12 cellular contexts compared by ENCODE assay signal in the genomic region with DNA sequence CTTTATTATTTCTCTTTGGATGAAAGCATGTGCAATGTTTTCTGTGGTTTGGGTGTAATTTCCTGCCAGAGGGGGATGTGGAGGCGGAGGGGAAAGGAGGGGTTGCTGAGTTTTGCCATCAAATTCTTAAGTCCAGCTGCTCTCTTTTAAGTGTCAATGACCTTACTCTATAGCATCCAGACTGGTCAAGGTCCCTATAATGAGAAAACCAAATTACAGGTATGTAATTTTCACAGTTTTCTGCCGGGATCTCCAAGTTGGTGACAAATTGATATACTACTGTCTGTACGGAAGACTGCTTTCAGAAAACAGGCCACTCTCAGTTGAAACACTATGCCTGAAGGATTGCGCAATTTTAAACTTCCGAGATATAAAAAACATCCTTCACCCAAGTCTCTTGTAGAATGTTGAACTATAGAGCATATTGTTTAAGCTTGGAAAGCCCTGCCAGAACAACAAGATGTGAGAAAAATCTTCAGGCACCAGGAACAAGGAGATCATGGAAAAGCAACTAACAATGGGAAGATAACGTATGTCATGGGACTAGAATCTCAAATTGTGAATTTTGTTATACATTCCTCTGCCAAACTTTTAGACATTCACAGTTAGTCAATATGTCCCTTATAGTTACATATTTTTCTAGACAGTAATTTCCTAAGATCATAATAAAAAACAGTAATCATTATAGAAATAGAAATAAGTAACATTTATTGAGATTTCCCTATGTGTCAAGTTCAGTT.
DNase-seq lines count a peak whose midpoint lies in the region; ATAC-seq, FAIRE-seq and TF ChIP-seq lines count a peak whose summit lies in the region.
"Had no signal": no experiment of that assay in that cellular context is flagged by ENCODE, and none has a peak within 500 bp of the region (broad histone marks: within the 10 kb centered on the region; RNA-seq: fewer than 3 reads in every experiment).

No MANE protein-coding gene starts in this region.

- DNase-seq in NOMO-1 (lab: John Stamatoyannopoulos, UW; ENCODE audit: unreplicated experiment in 2 of 2) = peak; percentile 35 to 77
- no peak for DNase-seq in NOMO-1 treated with dmso at 0.1 percent for 144 hours (lab: John Stamatoyannopoulos, UW; ENCODE audit: unreplicated experiment)
- peak; percentile 4 for DNase-seq in T-helper 22 cell (ENCODE audit: low read depth)
- DNase-seq in central memory CD8-positive, alpha-beta T cell (ENCODE audit: low spot score in 2 of 2) = no peak
- peak; percentile 38 for DNase-seq in small intestine
- no peak for DNase-seq in NCI-H510A treated with DMSO at 0.1 percent for 48 hours (lab: John Stamatoyannopoulos, UW)
- no peak for DNase-seq in progenitor cell of endocrine pancreas (ENCODE audit: low spot score, unreplicated experiment)
- DNase-seq: anterior cingulate cortex, NCI-H524 treated with DMSO at 0.1 percent for 48 hours had no signal

- peak overlapping the region; percentile 79 for H3K27ac Mint-ChIP-seq in central memory CD8-positive, alpha-beta T cell (ENCODE audit: low read depth)
- H3K27ac Mint-ChIP-seq in progenitor cell of endocrine pancreas = no peak overlapping the region

- 40 to 70% (median 69%) methylated on average over 6 of the region's 6 CpGs for WGBS in small intestine, 3 donors

- no peak for TF ChIP-seq CTCF in progenitor cell of endocrine pancreas (IDR thresholded peaks at IDR 0.05; ENCODE audit: unreplicated experiment)

- peak; percentile 74 for ATAC-seq in central memory CD8-positive, alpha-beta T cell (replicated peaks; ENCODE audit: extremely low read depth, poor library complexity, severe bottlenecking)
- ATAC-seq in HG03196 (IDR thresholded peaks at IDR 0.05; ENCODE audit: unreplicated experiment) = no peak

- H3K36me3 ChIP-seq in small intestine (ENCODE audit: control insufficient read depth in 2 of 2, insufficient read depth in 2 of 2, low read length in 2 of 2) = no peaks in the 10 kb centered on the region

- no peaks in the 10 kb centered on the region for H3K27me3 Mint-ChIP-seq in central memory CD8-positive, alpha-beta T cell
- peaks cover 3% of the 10 kb centered on the region for H3K27me3 Mint-ChIP-seq in progenitor cell of endocrine pancreas

- peak overlapping the region; percentile 61 for H3K4me3 Mint-ChIP-seq in central memory CD8-positive, alpha-beta T cell
- H3K4me3 Mint-ChIP-seq in progenitor cell of endocrine pancreas (ENCODE audit: low read depth) = no peak overlapping the region

- FAIRE-seq in small intestine (lab: Jason Lieb, UNC) = no peak
- FAIRE-seq: G401.6 had no signal

- peaks cover 7% of the 10 kb centered on the region for H3K36me3 Mint-ChIP-seq in central memory CD8-positive, alpha-beta T cell (ENCODE audit: insufficient read depth)
- H3K36me3 Mint-ChIP-seq in progenitor cell of endocrine pancreas (ENCODE audit: insufficient read depth) = no peaks in the 10 kb centered on the region

- H3K9me3 Mint-ChIP-seq in central memory CD8-positive, alpha-beta T cell = no peaks in the 10 kb centered on the region
- H3K9me3 Mint-ChIP-seq in progenitor cell of endocrine pancreas (ENCODE audit: low read depth) = no peaks in the 10 kb centered on the region

- no peaks in the 10 kb centered on the region for H3K9me3 ChIP-seq in small intestine (ENCODE audit: control insufficient read depth, low read depth)

- no peaks in the 10 kb centered on the region for H3K27me3 ChIP-seq in small intestine (ENCODE audit: control insufficient read depth in 2 of 2, insufficient read depth in 2 of 2, low read length in 2 of 2)

- H3K4me3 ChIP-seq in small intestine (ENCODE audit: low read depth in 1 of 2, low read length in 2 of 2) = no peak overlapping the region

- H3K4me1 Mint-ChIP-seq in central memory CD8-positive, alpha-beta T cell = peaks cover 63% of the 10 kb centered on the region
- H3K4me1 Mint-ChIP-seq in progenitor cell of endocrine pancreas (ENCODE audit: low read depth) = peaks cover 9% of the 10 kb centered on the region

- peak overlapping the region; percentile 14 to 43 for H3K27ac ChIP-seq in small intestine (ENCODE audit: low read depth in 1 of 2, low read length in 1 of 2)
- H3K27ac ChIP-seq: 22Rv1 had no signal

- H3K4me1 ChIP-seq in small intestine (ENCODE audit: control insufficient read depth in 2 of 2, insufficient read depth in 1 of 2, low read depth in 1 of 2, low read length in 1 of 2) = peaks cover 0 to 2% of the 10 kb centered on the region in 2 donors

Comparison
In these comparisons a context has a peak if more than half of its experiments do, and no peak if none do; other contexts are left out.
1. DNase-seq: peak in NOMO-1 (2 of 2), T-helper 22 cell (single experiment) and small intestine (single experiment); none in NOMO-1 treated with dmso at 0.1 percent for 144 hours (single experiment), central memory CD8-positive, alpha-beta T cell (0 of 2), NCI-H510A treated with DMSO at 0.1 percent for 48 hours (single experiment) and progenitor cell of endocrine pancreas (single experiment).